In genomic region chr10:133187091-133187905, GRCh38 we compare ENCODE assay signal across 26 cellular contexts. TPM values are rescaled to one million over a fixed set of nuclear protein-coding genes. Genes with fewer than 3 reads are reported as not detected.
"Had no signal": no experiment of that assay in that cellular context is flagged by ENCODE, and none has a peak within 500 bp of the region (broad histone marks: within the 10 kb centered on the region; RNA-seq: fewer than 3 reads in every experiment).

No MANE protein-coding gene starts in this region.

- H3K4me2 ChIP-seq: KMS-11 had no signal

- H3K4me1 ChIP-seq: breast epithelium, SJSA1 had no signal

- H3K27ac ChIP-seq: breast epithelium, KMS-11, SJSA1 had no signal

- H3K9ac ChIP-seq: KMS-11 had no signal

- H3K4me3 ChIP-seq: breast epithelium, SJSA1 had no signal

- H3K36me3 ChIP-seq: breast epithelium, SJSA1 had no signal

- ATAC-seq: activated CD4-positive, CD25-positive, alpha-beta regulatory T cell treated with anti-CD3 and anti-CD28 coated beads, Interleukin-2, amount 50 U/mL, for 24 hours; activated CD8-positive, alpha-beta T cell treated with anti-CD3 and anti-CD28 coated beads for 36 hours; Panc1 had no signal

- DNase-seq: activated CD4-positive, alpha-beta T cell treated with anti-CD3 and anti-CD28 coated beads for 4 hours; activated CD8-positive, alpha-beta memory T cell treated with anti-CD3 and anti-CD28 coated beads, Interleukin-2, amount 50 U/mL, for 48 hours; activated CD8-positive, alpha-beta T cell treated with anti-CD3 and anti-CD28 coated beads for 36 hours; activated effector memory CD4-positive, alpha-beta T cell treated with Interleukin-2 at 50 U/mL for 16 hours; activated naive CD4-positive, alpha-beta T cell; activated T-cell treated with anti-CD3 and anti-CD28 coated beads, Interleukin-2, amount 50 U/mL, for 1 hour; aorta; NCI-H1092; NCI-H1417; NCI-H1694; NCI-H2029; NCI-H2107; NCI-H345; NCI-H510A; NCI-H69; NK-92 treated with Interleukin-12 subunit alpha and Interleukin-12 subunit beta, amount 100 ng/mL, for 24 hours; OCI-M1; RPMI8226; SHP77 had no signal

RNA-seq across cellular contexts. Expression of gene KNDC1, which starts 27.3 kb away (rescaled TPM):
- total RNA-seq: activated CD8-positive, alpha-beta T cell treated with anti-CD3 and anti-CD28 coated beads for 36 hours had no signal

RNA-seq across cellular contexts. Expression of gene UTF1, which starts 42.7 kb away (rescaled TPM):
- total RNA-seq: activated CD8-positive, alpha-beta T cell treated with anti-CD3 and anti-CD28 coated beads for 36 hours; activated T-helper 1 cell treated with anti-CD3 and anti-CD28 coated beads, Interleukin-12 subunit alpha, Interleukin-12 subunit beta, Interleukin-2, Interleukin-4 antibody, amounts not matched to agents 30 ng/mL and 10 ng/mL and 1 ng/mL, durations not matched to agents 14 hours and 24 hours and 36 hours; aorta; breast epithelium; MCF 10A; SJSA1 had no signal
- polyA plus RNA-seq: aorta had no signal

RNA-seq across cellular contexts. Expression of gene VENTX, which starts 50.4 kb away (rescaled TPM):
- total RNA-seq: activated T-helper 1 cell treated with anti-CD3 and anti-CD28 coated beads, Interleukin-12 subunit alpha, Interleukin-12 subunit beta, Interleukin-2, Interleukin-4 antibody, amounts not matched to agents 30 ng/mL and 10 ng/mL and 1 ng/mL, durations not matched to agents 14 hours and 24 hours and 36 hours; MCF 10A; SJSA1 had no signal
